Comparison of ENCODE assay signal across 8 cellular contexts in genomic region chr1:183590225-183591191, GRCh38. TPM values are rescaled to one million over a fixed set of nuclear protein-coding genes. Genes with fewer than 3 reads are reported as not detected.
DNase-seq lines count a peak whose midpoint lies in the region; ATAC-seq and TF ChIP-seq lines count a peak whose summit lies in the region.

NCF2 (minus strand) TSS chr1:183590459; CDS start chr1:183590329, 130 bp downstream.

- no peaks in the 10 kb centered on the region for H3K9me3 ChIP-seq in transverse colon

- peak within 1 kb of the TSS; percentile 64 for H3K27ac ChIP-seq in layer of hippocampus (ENCODE audit: low read depth, low read length)
- H3K27ac ChIP-seq in transverse colon, result peak within 1 kb of the TSS; percentile 41 to 67 (median 55)

- no peaks in the 10 kb centered on the region for H3K36me3 Mint-ChIP-seq in activated T-cell treated with anti-CD3 and anti-CD28 coated beads, Interleukin-2, amount 50 U/mL, for 4 hours (ENCODE audit: insufficient read depth)

- DNase-seq in GM10266 (ENCODE audit: extremely low spot score) (peak; percentile 78), transverse colon (peak; percentile 42), DMS53 treated with DMSO at 0.1 percent for 48 hours (lab: John Stamatoyannopoulos, UW; ENCODE audit: unreplicated experiment) (no peak), retina (no peak)
- no peak for DNase-seq in activated T-cell treated with anti-CD3 and anti-CD28 coated beads, Interleukin-2, amount 50 U/mL, for 4 hours

- H3K4me1 Mint-ChIP-seq in activated T-cell treated with anti-CD3 and anti-CD28 coated beads, Interleukin-2, amount 50 U/mL, for 4 hours (ENCODE audit: low read depth), result peaks cover 32% of the 10 kb centered on the region

- peak within 1 kb of the TSS in 1 of 4 donors; percentile 25 for H3K4me3 ChIP-seq in transverse colon

- H3K27me3 ChIP-seq in layer of hippocampus (ENCODE audit: control insufficient read depth, insufficient read depth, low read length) (no peaks in the 10 kb centered on the region), transverse colon (no peaks in the 10 kb centered on the region)

- TF ChIP-seq CTCF in GM10266 (IDR thresholded peaks at IDR 0.05; ENCODE audit: control insufficient read depth, insufficient read depth, low read depth, missing control alignments), result no peak
- no peak for TF ChIP-seq CTCF in transverse colon (IDR thresholded peaks at IDR 0.05)

- ATAC-seq in GM21367 (IDR thresholded peaks at IDR 0.05; ENCODE audit: unreplicated experiment) (peak; percentile 78), HG03558 (IDR thresholded peaks at IDR 0.05; ENCODE audit: extremely low read depth, unreplicated experiment) (peak; percentile 63)
- ATAC-seq in activated T-cell treated with anti-CD3 and anti-CD28 coated beads, Interleukin-2, amount 50 U/mL, for 4 hours, result peak; percentile 85

- no peak for TF ChIP-seq EP300 in transverse colon (IDR thresholded peaks at IDR 0.05; ENCODE audit: low read depth)

- intact Hi-C loops in transverse colon (cut with DNase I; ENCODE audit: low total_unique reads), result no loop called here

- peaks cover 0 to 27% (median 9%) of the 10 kb centered on the region in 4 donors for H3K4me1 ChIP-seq in transverse colon

- TF ChIP-seq POLR2A in transverse colon (IDR thresholded peaks at IDR 0.05), result no peak

- peak within 1 kb of the TSS; percentile 14 for H3K4me3 Mint-ChIP-seq in activated T-cell treated with anti-CD3 and anti-CD28 coated beads, Interleukin-2, amount 50 U/mL, for 4 hours

- H3K27me3 Mint-ChIP-seq in activated T-cell treated with anti-CD3 and anti-CD28 coated beads, Interleukin-2, amount 50 U/mL, for 4 hours (ENCODE audit: low read depth), result no peaks in the 10 kb centered on the region

- in situ Hi-C loops in transverse colon (cut with MboI; ENCODE audit: low pct_ligation_motif_present in 1 of 4, low pct_unique_long_range_greater_than_20kb in 1 of 4, low sequenced_read_pairs in 3 of 4), result no loop called here

- 59 to 68% methylated on average over 3 to 7 of the region's 7 CpGs for WGBS in transverse colon (ENCODE audit: low coverage in 1 of 2), 2 donors

- no peaks in the 10 kb centered on the region for H3K9me3 Mint-ChIP-seq in activated T-cell treated with anti-CD3 and anti-CD28 coated beads, Interleukin-2, amount 50 U/mL, for 4 hours

- no peaks in the 10 kb centered on the region for H3K36me3 ChIP-seq in transverse colon

RNA-seq across cellular contexts. Expression of gene NCF2, which starts in this region (rescaled TPM):
- total RNA-seq in activated T-cell treated with anti-CD3 and anti-CD28 coated beads, Interleukin-2, amount 50 U/mL, for 4 hours, result 1 to 10 TPM in 1 of 3 donors, under 1 TPM in 2; 0.66 to 1.9 (median 0.89) TPM
- total RNA-seq in transverse colon, result 10 to 100 TPM in 1 of 4 donors, 1 to 10 TPM in 3; 3.8 to 12.7 (median 5.6) TPM

Comparison
In these comparisons a context has a peak if more than half of its experiments do, and no peak if none do; other contexts are left out.
1. DNase-seq: peak in GM10266 (single experiment) and transverse colon (single experiment); none in activated T-cell treated with anti-CD3 and anti-CD28 coated beads, Interleukin-2, amount 50 U/mL, for 4 hours (single experiment), DMS53 treated with DMSO at 0.1 percent for 48 hours (single experiment) and retina (single experiment).
2. Peak in every context shown above with its lines, with median percentiles within 50 percentile points of each other: ATAC-seq.